In genomic region chr17:28950017-28950751, GRCh38 we compare ENCODE assay signal across 8 cellular contexts. TPM values are rescaled to one million over a fixed set of nuclear protein-coding genes. Genes with fewer than 3 reads are reported as not detected.
DNase-seq lines count a peak whose midpoint lies in the region; ATAC-seq and TF ChIP-seq lines count a peak whose summit lies in the region.

No MANE protein-coding gene starts in this region.

- DNase-seq in NCI-H2029 (lab: John Stamatoyannopoulos, UW) (peak; percentile 29), NCI-H2029 treated with DMSO at 0.1 percent for 48 hours (lab: John Stamatoyannopoulos, UW) (no peak), fibroblast of the aortic adventitia (ENCODE audit: low read depth) (peak; percentile 43), testis (peak; percentile 63)
- peak; percentile 27 to 37 for DNase-seq in activated T-helper 1 cell treated with anti-CD3 and anti-CD28 coated beads, Interleukin-2, amount 50 U/mL, for 16 hours (ENCODE audit: low read depth in 1 of 2, low spot score in 1 of 2)

- no peak for TF ChIP-seq CTCF in OCI-LY3 (IDR thresholded peaks at IDR 0.05; ENCODE audit: low read depth, low read length)
- TF ChIP-seq CTCF in fibroblast of the aortic adventitia (IDR thresholded peaks at IDR 0.05; ENCODE audit: insufficient read depth, low read length), result no peak
- no peak for TF ChIP-seq CTCF in neural cell (IDR thresholded peaks at IDR 0.05; ENCODE audit: poor library complexity, severe bottlenecking)
- TF ChIP-seq CTCF in testis (IDR thresholded peaks at IDR 0.05), result no peak

- WGBS in testis, 2 donors, result 0% methylated on average over 11 to 43 of the region's 43 CpGs

- intact Hi-C loops in testis (cut with DNase I; ENCODE audit: low total_unique reads), result no loop called here

- peaks cover 61% of the 10 kb centered on the region for H3K79me2 ChIP-seq in OCI-LY3 (ENCODE audit: low read length)
- H3K79me2 ChIP-seq in neural cell (replicated peaks; ENCODE audit: insufficient read depth, low read length), result peaks cover 55% of the 10 kb centered on the region

- peak overlapping the region; percentile 85 for H3K4me3 ChIP-seq in OCI-LY3 (ENCODE audit: low read length)
- H3K4me3 ChIP-seq in fibroblast of the aortic adventitia (ENCODE audit: low read depth, low read length), result peak overlapping the region; percentile 88
- peak overlapping the region; percentile 96 for H3K4me3 ChIP-seq in neural cell (ENCODE audit: low read length)
- peak overlapping the region; percentile 90 to 94 for H3K4me3 ChIP-seq in testis

- TF ChIP-seq EP300 in neural cell (conservative IDR thresholded peaks at IDR 0.05; ENCODE audit: poor library complexity, severe bottlenecking), result peak; percentile 13

- H3K9me3 ChIP-seq in OCI-LY3 (ENCODE audit: insufficient read depth, low read length) (no peaks in the 10 kb centered on the region), neural cell (ENCODE audit: low read length) (no peaks in the 10 kb centered on the region), testis (no peaks in the 10 kb centered on the region)

- peaks cover 2% of the 10 kb centered on the region for H3F3A ChIP-seq in neural cell (ENCODE audit: insufficient read depth, low read length, poor library complexity, severe bottlenecking)

- no peak for TF ChIP-seq RAD21 in neural cell (conservative IDR thresholded peaks at IDR 0.05)

- H3K4me2 ChIP-seq in OCI-LY3 (ENCODE audit: low read length) (peak overlapping the region; percentile 90), neural cell (ENCODE audit: low read length) (peak overlapping the region; percentile 58)

- H3K4me1 ChIP-seq in OCI-LY3 (ENCODE audit: low read length) (peaks cover 45% of the 10 kb centered on the region), testis (peaks cover 19% of the 10 kb centered on the region)

- H4K20me1 ChIP-seq in OCI-LY3 (ENCODE audit: insufficient read depth, low read length) (peaks cover 37% of the 10 kb centered on the region), neural cell (ENCODE audit: insufficient read depth) (peaks cover 9% of the 10 kb centered on the region)

- TF ChIP-seq POLR2A in testis (IDR thresholded peaks at IDR 0.05), result no peak

- H2AFZ ChIP-seq in OCI-LY3 (ENCODE audit: low read depth, low read length), result no peak overlapping the region
- H2AFZ ChIP-seq in neural cell (ENCODE audit: low read depth, low read length), result peak overlapping the region; percentile 13

- peak overlapping the region; percentile 95 for H3K27ac ChIP-seq in OCI-LY3 (ENCODE audit: low read length)
- H3K27ac ChIP-seq in neural cell (ENCODE audit: low read length), result peak overlapping the region; percentile 98
- H3K27ac ChIP-seq in testis, result peak overlapping the region; percentile 91 to 93

- H3K27me3 ChIP-seq in OCI-LY3 (ENCODE audit: low read depth, low read length) (no peaks in the 10 kb centered on the region), neural cell (ENCODE audit: insufficient read depth, low read depth, low read length) (no peaks in the 10 kb centered on the region), testis (no peaks in the 10 kb centered on the region)

- no peaks in the 10 kb centered on the region for H3K9me2 ChIP-seq in neural cell (ENCODE audit: insufficient read depth, low read length)

- peak overlapping the region; percentile 97 for H3K9ac ChIP-seq in OCI-LY3 (ENCODE audit: low read length)
- peak overlapping the region; percentile 99 for H3K9ac ChIP-seq in neural cell (ENCODE audit: low read length)

- no peak for ATAC-seq in GM18502 (IDR thresholded peaks at IDR 0.05; ENCODE audit: poor library complexity, unreplicated experiment)

- H3K36me3 ChIP-seq in OCI-LY3 (replicated peaks; ENCODE audit: low read depth, low read length), result peaks cover 37% of the 10 kb centered on the region
- no peaks in the 10 kb centered on the region for H3K36me3 ChIP-seq in neural cell (ENCODE audit: insufficient read depth, low read length)
- H3K36me3 ChIP-seq in testis (ENCODE audit: low read depth, missing control alignments), result no peaks in the 10 kb centered on the region

TF ChIP-seq in neural cell, 6 proteins besides CTCF, POLR2A, EP300 and RAD21:
- TF ChIP-seq TAF1 (IDR thresholded peaks at IDR 0.05; ENCODE audit: low read depth) (no peak), MXI1 (conservative IDR thresholded peaks at IDR 0.05; ENCODE audit: poor library complexity, severe bottlenecking) (peak; percentile 39), POLR2AphosphoS5 (IDR thresholded peaks at IDR 0.05) (peak; percentile 59)
TF ChIP-seq in neural cell: peak in this region for 2.

RNA-seq across cellular contexts. Expression of gene PHF12, which starts 1.1 kb away (rescaled TPM):
- total RNA-seq in fibroblast of the aortic adventitia (ENCODE audit: low replicate concordance), result 25.7 and 58.1 TPM in 2 replicates
- 10.4 and 12.9 TPM in 2 replicates for polyA plus RNA-seq in neural cell
- 45.0 and 60.3 TPM in 2 replicates for polyA minus RNA-seq in neural cell
- 10 to 100 TPM; 82.4 to 85.3 TPM for total RNA-seq in testis
- polyA plus RNA-seq in testis (ENCODE audit: insufficient read depth, low read depth, low replicate concordance), result 38.8 TPM

RNA-seq across cellular contexts. Expression of gene DHRS13, which starts 47.3 kb away (rescaled TPM):
- total RNA-seq in fibroblast of the aortic adventitia (ENCODE audit: low replicate concordance) (5.6 and 8.3 TPM in 2 replicates), testis (10 to 100 TPM; 14.9 to 18.6 TPM)
- polyA plus RNA-seq in neural cell (91.1 and 93.2 TPM in 2 replicates), testis (ENCODE audit: insufficient read depth, low read depth, low replicate concordance) (8.7 TPM)
- 60.9 and 63.0 TPM in 2 replicates for polyA minus RNA-seq in neural cell

RNA-seq across cellular contexts. Expression of gene FLOT2, which starts 52.7 kb away (rescaled TPM):
- total RNA-seq in fibroblast of the aortic adventitia (ENCODE audit: low replicate concordance) (13.0 and 39.9 TPM in 2 replicates), testis (10 to 100 TPM; 20.9 to 31.3 TPM)
- polyA plus RNA-seq in neural cell (27.5 and 34.5 TPM in 2 replicates), testis (ENCODE audit: insufficient read depth, low read depth, low replicate concordance) (33.2 TPM)
- 24.6 and 25.0 TPM in 2 replicates for polyA minus RNA-seq in neural cell

RNA-seq across cellular contexts. Expression of gene SEZ6, which starts 55.6 kb away (rescaled TPM):
- total RNA-seq in fibroblast of the aortic adventitia (ENCODE audit: low replicate concordance), result not detected in 2 replicates
- 15.1 and 17.4 TPM in 2 replicates for polyA plus RNA-seq in neural cell
- 8.5 and 16.9 TPM in 2 replicates for polyA minus RNA-seq in neural cell
- total RNA-seq in testis, result 1 to 10 TPM in 1 of 2 donors, under 1 TPM in 1; 0.79 to 2.1 TPM
- polyA plus RNA-seq in testis (ENCODE audit: insufficient read depth, low read depth, low replicate concordance), result 0.53 TPM
